ENCODE assay signal across 12 cellular contexts in the genomic region with DNA sequence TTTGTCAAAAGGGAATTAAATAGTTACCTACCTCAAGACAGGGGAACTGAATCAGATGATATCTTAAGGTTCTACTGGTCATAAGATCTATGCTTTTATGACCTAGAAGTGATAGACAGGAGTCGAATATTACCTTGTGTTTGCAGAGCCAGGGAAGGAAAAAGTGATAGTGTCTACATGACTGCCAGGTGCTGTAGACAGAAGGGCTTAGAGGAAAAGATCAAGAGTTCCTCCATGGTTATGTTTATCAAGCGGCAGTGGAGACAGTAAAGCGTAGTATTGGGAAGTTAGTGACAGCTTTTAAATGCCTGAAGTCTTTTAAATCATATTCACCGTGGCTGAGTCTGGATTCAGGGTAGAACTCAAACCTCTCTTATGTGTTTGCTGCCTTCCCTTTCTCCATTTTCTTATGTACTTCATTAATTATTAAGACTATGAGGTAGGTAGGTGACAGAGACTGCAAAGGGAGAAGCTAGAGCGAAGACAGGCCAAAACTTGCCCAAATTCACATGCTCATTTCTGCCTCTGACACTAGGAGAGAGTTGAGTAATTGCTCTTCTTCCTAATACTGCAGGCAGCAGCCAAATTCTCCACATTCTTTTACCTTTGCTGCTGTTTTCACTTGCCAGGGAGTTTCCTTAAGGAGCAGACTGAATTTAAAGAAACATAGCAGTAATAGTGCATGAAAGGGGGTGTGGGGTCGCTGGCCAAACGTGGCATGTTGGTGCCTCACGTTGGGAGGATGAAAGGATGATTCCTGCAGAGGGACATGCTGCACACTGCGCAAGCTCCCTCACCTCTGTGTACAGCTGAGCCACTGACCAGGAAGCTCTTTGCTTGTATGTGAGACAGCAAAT. TPM values are rescaled to one million over a fixed set of nuclear protein-coding genes. Genes with fewer than 3 reads are reported as not detected.
DNase-seq lines count a peak whose midpoint lies in the region; ATAC-seq and TF ChIP-seq lines count a peak whose summit lies in the region.
"Had no signal": no experiment of that assay in that cellular context is flagged by ENCODE, and none has a peak within 500 bp of the region (broad histone marks: within the 10 kb centered on the region; RNA-seq: fewer than 3 reads in every experiment).

No MANE protein-coding gene starts in this region.

- H3K4ac ChIP-seq in trophoblast cell (ENCODE audit: low read depth, low read length): peak overlapping the region; percentile 82

- no peaks in the 10 kb centered on the region for H3K9me3 ChIP-seq in trophoblast cell (ENCODE audit: insufficient read depth, low read depth, low read length)

- H2BK5ac ChIP-seq in trophoblast cell (ENCODE audit: low read depth, low read length, poor library complexity): peak overlapping the region; percentile 58

- peak overlapping the region; percentile 74 for H2BK120ac ChIP-seq in trophoblast cell (ENCODE audit: insufficient read depth, low read length, poor library complexity)

- H3K27ac ChIP-seq in RWPE1 (peak overlapping the region; percentile 96), trophoblast cell (ENCODE audit: low read depth, low read length) (peak overlapping the region; percentile 81)

- ATAC-seq in HG03159 (IDR thresholded peaks at IDR 0.05; ENCODE audit: unreplicated experiment): no peak
- ATAC-seq: left lobe of liver had no signal

- H2AFZ ChIP-seq in trophoblast cell (ENCODE audit: insufficient read depth, low read length, poor library complexity): no peak overlapping the region

- H4K91ac ChIP-seq in trophoblast cell (ENCODE audit: low read depth, low read length): no peak overlapping the region

- H3K9ac ChIP-seq in trophoblast cell (ENCODE audit: low read length): no peak overlapping the region

- H3K14ac ChIP-seq in trophoblast cell (ENCODE audit: low read length): no peak overlapping the region

- H3K36me3 ChIP-seq in trophoblast cell (ENCODE audit: control insufficient read depth in 1 of 2, insufficient read depth in 2 of 2, low read length in 2 of 2): peaks cover 0 to 3% of the 10 kb centered on the region in 2 experiments

- peak overlapping the region; percentile 48 for H3K18ac ChIP-seq in trophoblast cell (ENCODE audit: low read length)

- H3K79me2 ChIP-seq in trophoblast cell (ENCODE audit: control insufficient read depth, insufficient read depth, low read length, poor library complexity): peaks cover 24% of the 10 kb centered on the region

- POLR2A ChIA-PET in RWPE1 (lab: Yijun Ruan, JAX; ENCODE audit: low non-redundant PET): no interaction called here

- peak; percentile 57 for DNase-seq in EL
- DNase-seq in RWPE1 (ENCODE audit: low spot score): peak; percentile 70
- peak; percentile 58 for DNase-seq in fibroblast of pulmonary artery (ENCODE audit: low read depth)
- DNase-seq in trophoblast cell: peak; percentile 24 to 64
- DNase-seq in NCI-H2107 treated with DMSO at 0.1 percent for 48 hours (lab: John Stamatoyannopoulos, UW; ENCODE audit: unreplicated experiment): no peak
- no peak for DNase-seq in H4 (ENCODE audit: low spot score)
- no peak for DNase-seq in superior temporal gyrus (ENCODE audit: extremely low spot score)
- DNase-seq: activated B cell treated with CpG ODN at 0.5 μM for 24 hours, activated gamma-delta T cell, C1 segment of cervical spinal cord had no signal

- no CpG with 5 or more reads among the region's 9 CpGs for WGBS in trophoblast cell (ENCODE audit: extremely low coverage, insufficient coverage, insufficient read length)

- peak overlapping the region; percentile 39 for H3K4me2 ChIP-seq in trophoblast cell (ENCODE audit: low read length)

- H3K4me3 ChIP-seq in fibroblast of pulmonary artery (replicated peaks; ENCODE audit: low read depth, low read length): no peak overlapping the region
- H3K4me3 ChIP-seq in trophoblast cell (ENCODE audit: low read depth, low read length): no peak overlapping the region

- no peak overlapping the region for H4K12ac ChIP-seq in trophoblast cell (ENCODE audit: low read depth, low read length)

- no peak overlapping the region for H3K23ac ChIP-seq in trophoblast cell (ENCODE audit: low read length)

- H3K4me1 ChIP-seq in trophoblast cell (ENCODE audit: control insufficient read depth in 1 of 2, insufficient read depth in 2 of 2, low read length in 2 of 2): peaks cover 16 to 25% of the 10 kb centered on the region in 2 experiments

- CTCF ChIA-PET in RWPE1 (lab: Yijun Ruan, JAX): no interaction called here

- H2BK12ac ChIP-seq in trophoblast cell (ENCODE audit: low read length): peak overlapping the region; percentile 24

- no peaks in the 10 kb centered on the region for H3K27me3 ChIP-seq in trophoblast cell (ENCODE audit: insufficient read depth, low read length)

- H3K79me1 ChIP-seq in trophoblast cell (ENCODE audit: low read length): peaks cover 20% of the 10 kb centered on the region

- no peak overlapping the region for H4K8ac ChIP-seq in trophoblast cell (ENCODE audit: low read depth, low read length)

- TF ChIP-seq CTCF in RWPE1 (conservative IDR thresholded peaks at IDR 0.05; ENCODE audit: low read depth) (no peak), fibroblast of pulmonary artery (IDR thresholded peaks at IDR 0.05; ENCODE audit: low read length, missing control alignments) (no peak)

- no peak overlapping the region for H2AK5ac ChIP-seq in trophoblast cell (ENCODE audit: low read length)

RNA-seq across cellular contexts. Expression of gene CRIM1, which starts 12.1 kb away (rescaled TPM):
- 49.0 and 54.7 TPM in 2 replicates for polyA plus RNA-seq in trophoblast cell (2013)
- 8.3 and 8.8 TPM in 2 replicates for total RNA-seq in H4 (2014; rRNA removed; shearing (Covaris generic))

Comparison
In these comparisons a context has a peak if more than half of its experiments do, and no peak if none do; other contexts are left out.
1. DNase-seq: peak in EL (single experiment), RWPE1 (single experiment), fibroblast of pulmonary artery (single experiment) and trophoblast cell (2 of 2); none in NCI-H2107 treated with DMSO at 0.1 percent for 48 hours (single experiment), H4 (single experiment) and superior temporal gyrus (single experiment).